12 cellular contexts compared by ENCODE assay signal in the genomic region with DNA sequence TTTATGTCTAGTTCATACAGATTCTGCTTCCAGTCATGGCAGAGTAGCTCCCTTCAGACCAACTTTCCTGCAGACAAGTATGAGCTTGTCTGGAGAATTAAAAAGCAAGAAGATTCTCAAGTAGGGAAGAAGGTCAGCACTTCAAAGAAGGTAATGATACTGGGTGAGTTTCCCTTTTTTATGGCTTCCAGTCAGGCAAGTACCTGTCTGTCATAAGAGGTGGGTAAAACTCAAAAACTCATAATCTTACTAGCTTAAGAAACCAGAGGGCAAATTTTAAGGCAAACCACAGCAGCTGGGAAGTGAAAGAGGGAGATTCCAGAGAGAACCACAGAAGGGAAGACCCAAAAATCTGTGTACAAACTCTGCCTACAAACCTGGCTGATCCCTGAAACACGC. TPM values are rescaled to one million over a fixed set of nuclear protein-coding genes. Genes with fewer than 3 reads are reported as not detected.
DNase-seq lines count a peak whose midpoint lies in the region; ATAC-seq, FAIRE-seq and TF ChIP-seq lines count a peak whose summit lies in the region.
"Had no signal": no experiment of that assay in that cellular context is flagged by ENCODE, and none has a peak within 500 bp of the region (broad histone marks: within the 10 kb centered on the region; RNA-seq: fewer than 3 reads in every experiment).

No MANE protein-coding gene starts in this region.

- DNase-seq in natural killer cell treated with Interleukin-12 subunit alpha and Interleukin-12 subunit beta and Interleukin-15 and Interleukin-18, amount 100 ng/mL, for 72 hours (ENCODE audit: low spot score), result no peak
- DNase-seq in natural killer cell, result no peak
- DNase-seq in bronchial epithelial cell (ENCODE audit: low read depth), result peak; percentile 75
- no peak for DNase-seq in type B pancreatic cell (ENCODE audit: extremely low spot score, unreplicated experiment)
- DNase-seq in HTR-8/SVneo (ENCODE audit: insufficient read length, low spot score), result no peak
- no peak for DNase-seq in PC-9
- no peak for DNase-seq in left colon
- DNase-seq: NCI-H2081 treated with DMSO at 0.1 percent for 48 hours had no signal

- H3K9me2 ChIP-seq in PC-9 (ENCODE audit: insufficient read depth), result no peaks in the 10 kb centered on the region

- H3K79me2 ChIP-seq in PC-9 (ENCODE audit: low read depth), result peaks cover 6% of the 10 kb centered on the region; the same call in 1 of the 2 replicates
- H3K79me2 ChIP-seq: parathyroid adenoma had no signal

- H3K36me3 Mint-ChIP-seq in natural killer cell treated with Interleukin-12 subunit alpha and Interleukin-12 subunit beta and Interleukin-15 and Interleukin-18, amount 100 ng/mL, for 72 hours, result no peaks in the 10 kb centered on the region
- no peaks in the 10 kb centered on the region for H3K36me3 Mint-ChIP-seq in natural killer cell
- H3K36me3 Mint-ChIP-seq in type B pancreatic cell, result no peaks in the 10 kb centered on the region

- peak overlapping the region; percentile 14 for H3K4me3 Mint-ChIP-seq in natural killer cell treated with Interleukin-12 subunit alpha and Interleukin-12 subunit beta and Interleukin-15 and Interleukin-18, amount 100 ng/mL, for 72 hours
- no peak overlapping the region for H3K4me3 Mint-ChIP-seq in natural killer cell
- H3K4me3 Mint-ChIP-seq in type B pancreatic cell, result peak overlapping the region; percentile 21
- H3K4me3 Mint-ChIP-seq: CD14-positive monocyte had no signal

- FAIRE-seq in bronchial epithelial cell (lab: Jason Lieb, UNC) (no peak), HTR-8/SVneo (lab: Jason Lieb, UNC) (no peak)

- POLR2A ChIA-PET in PC-9 (lab: Charles Lee; ENCODE audit: unreplicated experiment), result interaction anchor here (0.7 kb wide), 1 partner anchor 12 kb away, joined by 8 read pairs; no protein-coding TSS in a partner anchor

- H3K4me3 ChIP-seq in bronchial epithelial cell (ENCODE audit: low read depth, low read length), result no peak overlapping the region
- H3K4me3 ChIP-seq in PC-9, result no peak overlapping the region
- H3K4me3 ChIP-seq: SJCRH30 had no signal

- intact Hi-C loops in natural killer cell (cut with micrococcal nuclease), result no loop called here
- intact Hi-C loops in PC-9 (cut with micrococcal nuclease; ENCODE audit: unreplicated experiment), result no loop called here
- intact Hi-C loops in left colon (cut with DNase I, micrococcal nuclease), result no loop called here

- H3K9me3 ChIP-seq in PC-9 (ENCODE audit: insufficient read depth, low read depth), result no peaks in the 10 kb centered on the region
- H3K9me3 ChIP-seq: SJCRH30 had no signal

- no peak overlapping the region for H2AFZ ChIP-seq in PC-9
- H2AFZ ChIP-seq: parathyroid adenoma had no signal

- no peaks in the 10 kb centered on the region for H3F3A ChIP-seq in PC-9 (ENCODE audit: insufficient read depth, low read depth)

- H3K4me1 ChIP-seq in PC-9 (replicated peaks; ENCODE audit: insufficient read depth), result peaks cover 16% of the 10 kb centered on the region
- H3K4me1 ChIP-seq: parathyroid adenoma had no signal

- TF ChIP-seq CTCF in natural killer cell (IDR thresholded peaks at IDR 0.05) (no peak), bronchial epithelial cell (IDR thresholded peaks at IDR 0.05; ENCODE audit: insufficient read depth, low read length, severe bottlenecking) (no peak), type B pancreatic cell (conservative IDR thresholded peaks at IDR 0.05) (no peak), PC-9 (conservative IDR thresholded peaks at IDR 0.05) (no peak)

- no peaks in the 10 kb centered on the region for H3K27me3 Mint-ChIP-seq in natural killer cell treated with Interleukin-12 subunit alpha and Interleukin-12 subunit beta and Interleukin-15 and Interleukin-18, amount 100 ng/mL, for 72 hours
- H3K27me3 Mint-ChIP-seq in natural killer cell (ENCODE audit: low read depth in 2 of 2) (no peaks in the 10 kb centered on the region), type B pancreatic cell (no peaks in the 10 kb centered on the region)

- no peak overlapping the region for H3K4me2 ChIP-seq in PC-9

- H3K27ac ChIP-seq in PC-9, result no peak overlapping the region
- H3K27ac ChIP-seq: parathyroid adenoma, SJCRH30 had no signal

- H4K20me1 ChIP-seq in PC-9 (ENCODE audit: insufficient read depth), result no peaks in the 10 kb centered on the region

- CTCF ChIA-PET in PC-9 (lab: Charles Lee), result no interaction called here

- peak overlapping the region in 1 of 2 donors; percentile 69 for H3K27ac Mint-ChIP-seq in natural killer cell treated with Interleukin-12 subunit alpha and Interleukin-12 subunit beta and Interleukin-15 and Interleukin-18, amount 100 ng/mL, for 72 hours
- H3K27ac Mint-ChIP-seq in natural killer cell (no peak overlapping the region), type B pancreatic cell (peak overlapping the region; percentile 95)

- no peaks in the 10 kb centered on the region for H3K9me3 Mint-ChIP-seq in natural killer cell treated with Interleukin-12 subunit alpha and Interleukin-12 subunit beta and Interleukin-15 and Interleukin-18, amount 100 ng/mL, for 72 hours
- H3K9me3 Mint-ChIP-seq in natural killer cell (no peaks in the 10 kb centered on the region), type B pancreatic cell (no peaks in the 10 kb centered on the region)
- H3K9me3 Mint-ChIP-seq: CD14-positive monocyte had no signal

- no peaks in the 10 kb centered on the region for H3K27me3 ChIP-seq in bronchial epithelial cell (ENCODE audit: control insufficient read depth, insufficient read depth, low read length)
- H3K27me3 ChIP-seq in PC-9 (ENCODE audit: insufficient read depth, low read depth), result no peaks in the 10 kb centered on the region
- H3K27me3 ChIP-seq: SJCRH30 had no signal

- BruUV-seq in PC-9 (replicated peaks; lab: Mats Ljungman, UMichigan), result no TSS peak

- H3K36me3 ChIP-seq in bronchial epithelial cell (ENCODE audit: control insufficient read depth, insufficient read depth, low read length) (no peaks in the 10 kb centered on the region), PC-9 (ENCODE audit: low read depth) (no peaks in the 10 kb centered on the region)
- H3K36me3 ChIP-seq: SJCRH30 had no signal

- peaks cover 31 to 40% of the 10 kb centered on the region in 2 donors for H3K4me1 Mint-ChIP-seq in natural killer cell treated with Interleukin-12 subunit alpha and Interleukin-12 subunit beta and Interleukin-15 and Interleukin-18, amount 100 ng/mL, for 72 hours (ENCODE audit: low read depth in 2 of 2)
- H3K4me1 Mint-ChIP-seq in natural killer cell (peaks cover 12 to 21% of the 10 kb centered on the region in 2 donors), type B pancreatic cell (ENCODE audit: unreplicated experiment) (peaks cover 34% of the 10 kb centered on the region)

- peak in 1 of 2 donors; percentile 61 for ATAC-seq in natural killer cell treated with Interleukin-12 subunit alpha and Interleukin-12 subunit beta and Interleukin-15 and Interleukin-18, amount 100 ng/mL, for 72 hours
- ATAC-seq in natural killer cell (no peak), HG03571 (IDR thresholded peaks at IDR 0.05; ENCODE audit: unreplicated experiment) (peak; percentile 43), left colon (no peak)

RNA-seq across cellular contexts. Expression of a gene that starts 54.2 kb away (rescaled TPM):
- 100 to 1,000 TPM in 1 of 2 donors, 10 to 100 TPM in 1; 69.8 to 200 TPM for total RNA-seq in natural killer cell treated with Interleukin-12 subunit alpha and Interleukin-12 subunit beta and Interleukin-15 and Interleukin-18, amount 100 ng/mL, for 72 hours
- total RNA-seq in natural killer cell (10 to 100 TPM; 23.8 to 42.5 (median 38.7) TPM), bronchial epithelial cell (22.6 and 30.0 TPM in 2 replicates), type B pancreatic cell (ENCODE audit: low replicate concordance) (38.7 and 76.0 TPM in 2 replicates), PC-9 (2021) (17.7 and 19.8 TPM in 2 replicates), left colon (10 to 100 TPM in 1 of 2 donors, 1 to 10 TPM in 1; 8.0 to 17.7 TPM)
